Comparison of ENCODE assay signal across 17 cellular contexts in the genomic region with DNA sequence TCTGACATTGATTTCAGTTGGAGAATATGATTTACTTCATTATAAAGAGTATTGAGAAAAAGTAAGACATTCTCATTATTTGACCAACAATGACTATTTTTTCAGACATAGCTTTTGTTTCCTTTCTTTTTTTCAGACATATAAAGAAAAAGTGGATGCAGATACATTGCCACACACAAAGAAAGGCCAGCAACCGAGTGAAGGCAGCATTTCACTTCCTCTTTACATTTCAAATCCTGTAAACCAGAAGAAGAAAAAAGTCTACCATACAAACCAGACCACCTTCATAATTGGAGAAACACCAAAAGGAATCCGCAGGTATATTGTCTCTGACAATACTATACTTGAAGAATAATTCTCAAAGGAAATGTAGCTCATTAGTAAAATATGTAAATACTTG.
"Had no signal": no experiment of that assay in that cellular context is flagged by ENCODE, and none has a peak within 500 bp of the region (broad histone marks: within the 10 kb centered on the region; RNA-seq: fewer than 3 reads in every experiment).

No MANE protein-coding gene starts in this region.

- FAIRE-seq: keratinocyte had no signal

- DNase-seq: esophagus squamous epithelium; foreskin fibroblast; immature natural killer cell; left ventricle myocardium inferior; lower lobe of right lung; natural killer cell; posterior cingulate gyrus; spleen; stimulated activated CD4-positive, alpha-beta T cell treated with anti-CD3 and anti-CD28 coated beads, Interleukin-15, amount 100 ng/mL, for 24 hours; stimulated activated CD4-positive, alpha-beta T cell treated with anti-CD3 and anti-CD28 coated beads, Interleukin-1b, Interleukin-23, amount 100 ng/mL, for 48 hours; stimulated activated CD4-positive, alpha-beta T cell treated with anti-CD3 and anti-CD28 coated beads, Interleukin-4, amount 100 ng/mL, for 24 hours; stimulated activated naive CD8-positive, alpha-beta T cell treated with anti-CD3 and anti-CD28 coated beads, Interleukin-15, amount 100 ng/mL, for 72 hours; testis; upper lobe of right lung had no signal

- ATAC-seq: lower lobe of right lung; natural killer cell; sciatic nerve; stimulated activated memory B cell treated with anti-CD40 and anti-IgM and Interleukin-4, amounts not matched to agents 10 μg/mL and 1 μg/mL and 100 μg/mL, for 72 hours; stimulated activated naive CD8-positive, alpha-beta T cell treated with anti-CD3 and anti-CD28 coated beads, Interleukin-15, amount 100 ng/mL, for 72 hours; upper lobe of right lung had no signal
